Comparison of ENCODE assay signal across 8 cellular contexts in the genomic region with DNA sequence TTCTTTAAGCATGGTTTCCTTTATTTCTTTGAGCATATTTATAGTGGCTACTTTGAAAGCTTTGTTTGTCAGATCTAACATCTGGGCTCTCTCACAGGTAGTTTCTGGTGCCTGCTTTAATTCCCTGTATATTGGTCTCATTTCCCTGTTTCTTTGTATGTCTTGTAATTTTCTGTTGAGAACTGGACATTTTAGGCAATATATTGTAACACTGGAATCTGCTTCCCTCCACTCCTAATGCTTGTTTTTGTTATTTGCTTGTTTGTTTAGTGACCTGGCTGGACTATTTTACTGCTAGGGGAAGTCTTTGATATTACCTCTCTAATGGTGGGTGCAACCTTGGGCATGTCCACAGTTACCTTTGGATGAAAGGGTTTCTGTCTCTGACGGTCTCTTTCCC. TPM values are rescaled to one million over a fixed set of nuclear protein-coding genes. Genes with fewer than 3 reads are reported as not detected.
"Had no signal": no experiment of that assay in that cellular context is flagged by ENCODE, and none has a peak within 500 bp of the region (broad histone marks: within the 10 kb centered on the region; RNA-seq: fewer than 3 reads in every experiment).

No MANE protein-coding gene starts in this region.

- H3K36me3 ChIP-seq: HAP-1 had no signal

- DNase-seq: GM23248, H7, H9, HCEC 1CT, HFFc6 had no signal

- H3K4me1 ChIP-seq: HAP-1 had no signal

- H3K4me3 ChIP-seq: GM23248, GM23338, HAP-1 had no signal

- H3K4me1 Mint-ChIP-seq: GM23338, H9 had no signal

- H3K27ac ChIP-seq: GM23248 had no signal

- ATAC-seq: GM23338, HCT116 had no signal

- H3K27ac Mint-ChIP-seq: GM23338, HFFc6 had no signal

- H3K4me3 Mint-ChIP-seq: GM23338, H9, HFFc6 had no signal

- H3K9me3 Mint-ChIP-seq: H9, HFFc6 had no signal

RNA-seq across cellular contexts. Expression of a gene that starts 25.0 kb away (rescaled TPM):
- total RNA-seq: HFFc6 had no signal
